ENCODE assay signal across 17 cellular contexts in the genomic region with DNA sequence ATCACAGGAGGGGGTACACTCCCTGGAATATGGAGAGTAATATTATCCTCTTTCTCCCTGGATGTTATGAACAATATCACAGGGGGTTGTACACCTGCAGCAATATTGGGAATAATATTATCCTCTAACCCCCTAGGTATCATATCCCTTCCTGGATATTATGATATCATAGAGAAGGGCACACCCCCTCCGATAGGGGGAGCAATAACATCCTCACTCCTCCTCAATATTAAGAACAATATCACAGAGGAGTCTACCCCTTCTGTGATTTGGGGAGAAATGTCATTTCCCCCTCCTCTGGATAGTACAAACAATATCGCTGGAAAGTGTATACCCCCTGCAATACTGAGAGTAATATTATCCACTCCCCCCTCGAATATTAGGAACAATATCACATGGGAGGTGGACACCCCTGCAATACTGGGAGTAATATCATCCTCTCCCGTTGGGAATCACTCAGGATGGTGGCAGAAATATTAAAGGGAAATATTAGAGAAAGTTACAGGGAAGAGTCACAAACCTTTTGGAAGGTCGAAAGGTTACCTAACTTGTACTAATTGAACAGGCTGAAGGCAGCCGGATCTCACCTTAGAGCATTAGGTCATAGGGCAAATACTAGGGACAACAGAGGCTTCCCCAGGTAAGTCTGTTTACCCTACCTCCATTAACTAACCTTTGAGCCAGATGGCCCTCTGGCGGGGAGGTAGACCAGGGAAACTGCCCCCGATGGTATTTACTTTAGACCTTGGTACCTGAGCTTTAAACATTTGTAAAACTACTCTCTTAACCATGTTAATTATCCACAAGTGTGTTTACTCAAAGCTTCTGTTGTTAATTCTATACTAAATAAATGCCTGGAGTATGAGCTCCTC. TPM values are rescaled to one million over a fixed set of nuclear protein-coding genes. Genes with fewer than 3 reads are reported as not detected.
DNase-seq lines count a peak whose midpoint lies in the region; ATAC-seq and TF ChIP-seq lines count a peak whose summit lies in the region.
"Had no signal": no experiment of that assay in that cellular context is flagged by ENCODE, and none has a peak within 500 bp of the region (broad histone marks: within the 10 kb centered on the region; RNA-seq: fewer than 3 reads in every experiment).

No MANE protein-coding gene starts in this region.

- no peaks in the 10 kb centered on the region for H3F3A ChIP-seq in OCI-LY1 (ENCODE audit: insufficient read depth, low read length)

- H3K4me3 ChIP-seq in HCT116 (replicated peaks in 1 of 2; ENCODE audit: low read depth in 1 of 2, low read length in 2 of 2) (no peak overlapping the region), OCI-LY1 (ENCODE audit: low read depth, low read length, poor library complexity, severe bottlenecking) (no peak overlapping the region)

- H3K4me1 Mint-ChIP-seq in stimulated activated effector memory CD8-positive, alpha-beta T cell treated with anti-CD3 and anti-CD28 coated beads, Interleukin-12 subunit alpha, Interleukin-12 subunit beta, amount 100 ng/mL, for 72 hours, result no peaks in the 10 kb centered on the region

- no peaks in the 10 kb centered on the region for H3K9me2 ChIP-seq in HCT116 (ENCODE audit: insufficient read depth)
- no peaks in the 10 kb centered on the region for H3K9me2 ChIP-seq in OCI-LY1 (ENCODE audit: low read depth, low read length)

- intact Hi-C loops in HCT116 (cut with micrococcal nuclease), result no loop called here

- CTCF ChIA-PET in HCT116 (lab: Charles Lee), result no interaction called here

- H3K9ac ChIP-seq in HCT116 (ENCODE audit: low read length) (no peak overlapping the region), OCI-LY1 (ENCODE audit: low read length) (no peak overlapping the region)

- no peaks in the 10 kb centered on the region for H4K20me1 ChIP-seq in HCT116 (ENCODE audit: insufficient read depth)
- H4K20me1 ChIP-seq in OCI-LY1 (ENCODE audit: insufficient read depth, low read length), result no peaks in the 10 kb centered on the region

- H3K27ac ChIP-seq in HCT116 (ENCODE audit: low read depth, low read length) (no peak overlapping the region), OCI-LY1 (ENCODE audit: low read depth, low read length, poor library complexity, severe bottlenecking) (no peak overlapping the region)

- TF ChIP-seq RAD21 in HCT116 (IDR thresholded peaks at IDR 0.05; ENCODE audit: low read depth), result peak; percentile 11; the same call in 1 of the 2 replicates

- DNase-seq in NCI-H510A treated with DMSO at 0.1 percent for 48 hours (lab: John Stamatoyannopoulos, UW), result peak; percentile 6
- no peak for DNase-seq in NCI-H510A (lab: John Stamatoyannopoulos, UW)
- no peak for DNase-seq in HCT116 (ENCODE audit: low read depth, low spot score)
- DNase-seq in epidermal melanocyte (ENCODE audit: insufficient read length, low spot score), result no peak
- DNase-seq in NCI-H146 treated with DMSO at 0.1 percent for 48 hours (lab: John Stamatoyannopoulos, UW; ENCODE audit: unreplicated experiment), result no peak
- no peak for DNase-seq in stimulated activated effector memory CD8-positive, alpha-beta T cell treated with anti-CD3 and anti-CD28 coated beads, Interleukin-12 subunit alpha, Interleukin-12 subunit beta, amount 100 ng/mL, for 72 hours (ENCODE audit: low spot score in 2 of 2)
- DNase-seq: AML-193; CD4-positive, alpha-beta T cell; IMR-90; NCI-H1048; NCI-H146; NCI-H2171; SHP77 had no signal

- TF ChIP-seq POLR2A in HCT116 (IDR thresholded peaks at IDR 0.05; ENCODE audit: borderline replicate concordance, extremely low read depth, insufficient read depth, insufficient read length), result no peak

- no peak overlapping the region for H3K27ac Mint-ChIP-seq in stimulated activated effector memory CD8-positive, alpha-beta T cell treated with anti-CD3 and anti-CD28 coated beads, Interleukin-12 subunit alpha, Interleukin-12 subunit beta, amount 100 ng/mL, for 72 hours
- H3K27ac Mint-ChIP-seq: CD4-positive, alpha-beta T cell; T-helper 1 cell treated with Interleukin-12 subunit alpha and Interleukin-12 subunit beta and Interleukin-4 antibody, amounts not matched to agents 30 μg/mL and 1 μg/mL, for 36 hours had no signal

- no peak overlapping the region for H3K4me3 Mint-ChIP-seq in stimulated activated effector memory CD8-positive, alpha-beta T cell treated with anti-CD3 and anti-CD28 coated beads, Interleukin-12 subunit alpha, Interleukin-12 subunit beta, amount 100 ng/mL, for 72 hours
- H3K4me3 Mint-ChIP-seq: CD4-positive, alpha-beta T cell; T-helper 1 cell treated with Interleukin-12 subunit alpha and Interleukin-12 subunit beta and Interleukin-4 antibody, amounts not matched to agents 30 μg/mL and 1 μg/mL, for 36 hours had no signal

- no peaks in the 10 kb centered on the region for H3K36me3 Mint-ChIP-seq in stimulated activated effector memory CD8-positive, alpha-beta T cell treated with anti-CD3 and anti-CD28 coated beads, Interleukin-12 subunit alpha, Interleukin-12 subunit beta, amount 100 ng/mL, for 72 hours

- H3K27me3 ChIP-seq in HCT116 (ENCODE audit: insufficient read depth, low read length) (0 out of 2 replicates have a peak, but pooled peaks cover 1% of the 10 kb centered on the region), OCI-LY1 (ENCODE audit: insufficient read depth, low read length) (no peaks in the 10 kb centered on the region)

- H3K4me1 ChIP-seq in HCT116 (ENCODE audit: control insufficient read depth in 1 of 2, insufficient read depth in 2 of 2, low read length in 2 of 2) (no peaks in the 10 kb centered on the region), OCI-LY1 (ENCODE audit: insufficient read depth, low read length, severe bottlenecking) (no peaks in the 10 kb centered on the region)

- BruUV-seq in HCT116 (replicated peaks; lab: Mats Ljungman, UMichigan), result no TSS peak

- POLR2A ChIA-PET in HCT116 (lab: Charles Lee), result no interaction called here

- H3K79me2 ChIP-seq in HCT116 (ENCODE audit: insufficient read depth, low read length) (no peaks in the 10 kb centered on the region), OCI-LY1 (ENCODE audit: insufficient read depth, low read length) (no peaks in the 10 kb centered on the region)

- H2AFZ ChIP-seq in HCT116 (ENCODE audit: low read depth, low read length, poor library complexity, severe bottlenecking), result no peak overlapping the region
- no peak overlapping the region for H2AFZ ChIP-seq in OCI-LY1 (ENCODE audit: low read length)

- peaks cover 3% of the 10 kb centered on the region for H3K9me3 Mint-ChIP-seq in stimulated activated effector memory CD8-positive, alpha-beta T cell treated with anti-CD3 and anti-CD28 coated beads, Interleukin-12 subunit alpha, Interleukin-12 subunit beta, amount 100 ng/mL, for 72 hours

- ATAC-seq in HCT116, result peak; percentile 74
- no peak for ATAC-seq in HG02610 (IDR thresholded peaks at IDR 0.05; ENCODE audit: unreplicated experiment)
- ATAC-seq in stimulated activated effector memory CD8-positive, alpha-beta T cell treated with anti-CD3 and anti-CD28 coated beads, Interleukin-12 subunit alpha, Interleukin-12 subunit beta, amount 100 ng/mL, for 72 hours, result no peak

- H3K4me2 ChIP-seq in HCT116 (ENCODE audit: low read length), result no peak overlapping the region
- H3K4me2 ChIP-seq in OCI-LY1 (ENCODE audit: low read length), result no peak overlapping the region

- TF ChIP-seq CTCF in HCT116 (IDR thresholded peaks at IDR 0.05 in 2 of 3, conservative IDR thresholded peaks at IDR 0.05 in 1 of 3; ENCODE audit: borderline replicate concordance in 1 of 3, insufficient read depth in 1 of 3, low read depth in 2 of 3, low read length in 2 of 3) (peak in 2 of 3 experiments; percentile 56 to 57; a peak in 4 of 6 replicates), OCI-LY1 (IDR thresholded peaks at IDR 0.05; ENCODE audit: low read length) (peak; percentile 41)

- H3K9me3 ChIP-seq in HCT116 (ENCODE audit: control insufficient read depth in 1 of 2, insufficient read depth in 1 of 2, low read depth in 1 of 2, low read length in 2 of 2), result no peaks in the 10 kb centered on the region
- H3K9me3 ChIP-seq in OCI-LY1 (ENCODE audit: low read length), result no peaks in the 10 kb centered on the region

- RAD21 ChIA-PET in HCT116 (lab: Charles Lee; ENCODE audit: low non-redundant PET in 1 of 2, low total read pairs in 2 of 2, uncharacterized antibody in 2 of 2, unreplicated experiment in 2 of 2), result no interaction called here

- H3K36me3 ChIP-seq in HCT116 (ENCODE audit: control insufficient read depth in 1 of 2, insufficient read depth in 2 of 2, low read length in 2 of 2) (no peaks in the 10 kb centered on the region), OCI-LY1 (ENCODE audit: insufficient read depth, low read length) (no peaks in the 10 kb centered on the region)

TF ChIP-seq in HCT116, 20 proteins besides CTCF, POLR2A, EP300 and RAD21 (continues in another document):
- TF ChIP-seq REST (IDR thresholded peaks at IDR 0.05; ENCODE audit: low read depth), result no peak

RNA-seq across cellular contexts. Expression of gene FREM1, which starts 57.5 kb away (rescaled TPM):
- total RNA-seq in HCT116 (2021; ENCODE audit: unreplicated experiment), result 0.12 TPM
- polyA plus RNA-seq in HCT116 (2012), result not detected in 2 replicates
- total RNA-seq: NCI-H460 had no signal
- polyA plus RNA-seq: IMR-90 had no signal
